29 cellular contexts compared by ENCODE assay signal in genomic region chr11:84804026-84804425, GRCh38.
DNase-seq lines count a peak whose midpoint lies in the region; ATAC-seq and TF ChIP-seq lines count a peak whose summit lies in the region.
"Had no signal": no experiment of that assay in that cellular context is flagged by ENCODE, and none has a peak within 500 bp of the region (broad histone marks: within the 10 kb centered on the region; RNA-seq: fewer than 3 reads in every experiment).

No MANE protein-coding gene starts in this region.

- H2AFZ ChIP-seq in PC-3 (ENCODE audit: low read length) = no peak overlapping the region

- H3K9me2 ChIP-seq in PC-3 (replicated peaks; ENCODE audit: low read length) = no peaks in the 10 kb centered on the region

- no peaks in the 10 kb centered on the region for H3K36me3 ChIP-seq in PC-3 (ENCODE audit: low read depth, low read length)
- H3K36me3 ChIP-seq: BE2C; BLaER1; BLaER1 treated with 17β-estradiol and CSF1 and Interleukin-3, amounts not matched to agents 10 nM and 100 nM had no signal

- H3K27me3 ChIP-seq in PC-3 (ENCODE audit: low read length) = no peaks in the 10 kb centered on the region
- H3K27me3 ChIP-seq: BE2C; BLaER1; BLaER1 treated with 17β-estradiol and CSF1 and Interleukin-3, amounts not matched to agents 10 nM and 100 nM had no signal

- no TSS peak for BruUV-seq in PC-3 (replicated peaks; lab: Mats Ljungman, UMichigan)

- POLR2A ChIA-PET in PC-3 (lab: Charles Lee; ENCODE audit: unreplicated experiment) = no interaction called here

- peak overlapping the region; percentile 15; the same call in 1 of the 2 replicates for H3K4me2 ChIP-seq in PC-3 (ENCODE audit: low read length)
- H3K4me2 ChIP-seq: A549; BLaER1; BLaER1 treated with 17β-estradiol and CSF1 and Interleukin-3, amounts not matched to agents 10 nM and 100 nM had no signal

- no peaks in the 10 kb centered on the region for H3K79me2 ChIP-seq in PC-3 (ENCODE audit: low read length)

- intact Hi-C loops in PC-3 (cut with micrococcal nuclease) = loop anchor here (1.0 to 5.0 kb wide), 3 partner anchors 62 to 283 kb away; no protein-coding TSS in a partner anchor

- H3K9ac ChIP-seq in PC-3 (ENCODE audit: low read length) = no peak overlapping the region
- H3K9ac ChIP-seq: BLaER1; BLaER1 treated with 17β-estradiol and CSF1 and Interleukin-3, amounts not matched to agents 10 nM and 100 nM had no signal

- DNase-seq in LNCaP clone FGC (ENCODE audit: low read depth) (peak; percentile 94), PC-3 (peak; percentile 75), HUDEP-2 (lab: John Stamatoyannopoulos, UW; ENCODE audit: unreplicated experiment in 76 of 76) (no peak), NCI-H345 (lab: John Stamatoyannopoulos, UW) (no peak)
- DNase-seq: 8988T; ACHN; AML-193; BE2C; C1 segment of cervical spinal cord; Caco-2; Calu3; CD4-positive, alpha-beta memory T cell; CD4-positive, alpha-beta T cell; CD4-positive, CD25-positive, alpha-beta regulatory T cell; CD8-positive, alpha-beta memory T cell; CD8-positive, alpha-beta T cell; COR-L47; DMS 273 treated with DMSO at 0.1 percent for 48 hours; DMS153; DMS53; DMS79; DMS79 treated with DMSO at 0.1 percent for 48 hours; DND-41; EL had no signal

- H3K4me1 ChIP-seq in PC-3 (ENCODE audit: insufficient read depth, low read length) = peaks cover 12% of the 10 kb centered on the region
- H3K4me1 ChIP-seq: A549; BE2C; BLaER1; BLaER1 treated with 17β-estradiol and CSF1 and Interleukin-3, amounts not matched to agents 10 nM and 100 nM; Caco-2 had no signal

- TF ChIP-seq CTCF in LNCaP clone FGC (IDR thresholded peaks at IDR 0.05; ENCODE audit: control insufficient read depth, extremely low read depth, insufficient read depth) (no peak), PC-3 (conservative IDR thresholded peaks at IDR 0.05; ENCODE audit: low read depth, low read length) (no peak)

- peak; percentile 80 for ATAC-seq in PC-3
- ATAC-seq: A549; CD8-positive, alpha-beta T cell had no signal

- H3K4me3 ChIP-seq in LNCaP clone FGC (ENCODE audit: low read depth, low read length) = no peak overlapping the region
- H3K4me3 ChIP-seq in PC-3 (ENCODE audit: low read length) = no peak overlapping the region
- H3K4me3 ChIP-seq: A549; BLaER1; BLaER1 treated with 17β-estradiol and CSF1 and Interleukin-3, amounts not matched to agents 10 nM and 100 nM had no signal

- H3K27ac ChIP-seq in PC-3 (ENCODE audit: low read length) = no peak overlapping the region
- H3K27ac ChIP-seq: 22Rv1; A549; BLaER1; BLaER1 treated with 17β-estradiol and CSF1 and Interleukin-3, amounts not matched to agents 10 nM and 100 nM; C4-2B had no signal

- H3K9me3 ChIP-seq in PC-3 (ENCODE audit: low read length) = peaks cover 10% of the 10 kb centered on the region
- H3K9me3 ChIP-seq: BE2C, Caco-2 had no signal

- no peaks in the 10 kb centered on the region for H4K20me1 ChIP-seq in PC-3 (ENCODE audit: low read length)
- H4K20me1 ChIP-seq: BLaER1; BLaER1 treated with 17β-estradiol and CSF1 and Interleukin-3, amounts not matched to agents 10 nM and 100 nM had no signal

- CTCF ChIA-PET in PC-3 (lab: Charles Lee) = no interaction called here

- no peaks in the 10 kb centered on the region for H3F3A ChIP-seq in PC-3 (ENCODE audit: low read length, unreplicated experiment)

Comparison
In these comparisons a context has a peak if more than half of its experiments do, and no peak if none do; other contexts are left out.
1. DNase-seq: peak in LNCaP clone FGC (single experiment) and PC-3 (single experiment); none in HUDEP-2 (0 of 76) and NCI-H345 (single experiment).